ENCODE assay signal across 31 cellular contexts in genomic region chr19:34230833-34231232, GRCh38. TPM values are rescaled to one million over a fixed set of nuclear protein-coding genes. Genes with fewer than 3 reads are reported as not detected.
A peak's percentile ranks its signal among the peaks of the same experiment; 100 is the strongest.
DNase-seq lines count a peak whose midpoint lies in the region; ATAC-seq, FAIRE-seq and TF ChIP-seq lines count a peak whose summit lies in the region.
"Had no signal": no experiment of that assay in that cellular context is flagged by ENCODE, and none has a peak within 500 bp of the region (broad histone marks: within the 10 kb centered on the region; RNA-seq: fewer than 3 reads in every experiment).

No MANE protein-coding gene starts in this region.

- H3K14ac ChIP-seq in trophoblast cell (ENCODE audit: low read length): no peak overlapping the region

- no peak for TF ChIP-seq RAD21 in GM12878 (IDR thresholded peaks at IDR 0.05; ENCODE audit: insufficient read depth, low read depth, low read length)

- peak; percentile 27; the same call in 1 of the 2 replicates for TF ChIP-seq POLR2A in GM12878 (IDR thresholded peaks at IDR 0.05; ENCODE audit: low read depth, low read length)

- H4K8ac ChIP-seq in trophoblast cell (ENCODE audit: low read depth, low read length): no peak overlapping the region

- H4K91ac ChIP-seq in trophoblast cell (ENCODE audit: low read depth, low read length): no peak overlapping the region

- FAIRE-seq in GM12878 (lab: Jason Lieb, UNC): no peak
- FAIRE-seq: GM18507, pancreas, TTC549 had no signal

- H3K79me1 ChIP-seq in trophoblast cell (ENCODE audit: low read length): no peaks in the 10 kb centered on the region

- no peak overlapping the region for H2BK5ac ChIP-seq in trophoblast cell (ENCODE audit: low read depth, low read length, poor library complexity)

- peaks cover 24% of the 10 kb centered on the region for H3K36me3 Mint-ChIP-seq in activated naive CD4-positive, alpha-beta T cell treated with anti-CD3 and anti-CD28 coated beads for 36 hours (ENCODE audit: low read depth)

- in situ Hi-C loops in GM12878 (cut with MboI): no loop called here

- DNase-seq in activated naive CD4-positive, alpha-beta T cell treated with anti-CD3 and anti-CD28 coated beads for 36 hours: no peak
- DNase-seq in activated naive CD4-positive, alpha-beta T cell treated with Interleukin-2 at 50 U/mL for 16 hours: no peak
- DNase-seq in GM12878 (ENCODE audit: low read depth, low spot score) (no peak), medulla oblongata (ENCODE audit: extremely low spot score) (peak; percentile 42), trophoblast cell (no peak)
- no peak for DNase-seq in activated CD4-positive, alpha-beta T cell treated with anti-CD3 and anti-CD28 coated beads, Interleukin-2, amount 50 U/mL, for 1 hour
- DNase-seq: activated CD4-positive, alpha-beta T cell treated with anti-CD3 and anti-CD28 coated beads for 48 hours; activated naive CD8-positive, alpha-beta T cell treated with anti-CD3 and anti-CD28 coated beads, Interleukin-2, amount 10 ng/mL, durations not matched to agents 7 days and 5 days; activated T-cell treated with anti-CD3 and anti-CD28 coated beads, Interleukin-2, amount 50 U/mL, for 72 hours; DMS79; erythroblast; GF-D8; GOT3; immature natural killer cell; Karpas-422; naive B cell; NCI-H510A; NK-92 treated with Interleukin-12 subunit alpha and Interleukin-12 subunit beta, amount 100 ng/mL, for 24 hours; pancreas; PC-9; right cardiac atrium; SIG-M5; stimulated activated CD4-positive, alpha-beta T cell treated with anti-CD3 and anti-CD28 coated beads, Interleukin-4, amount 100 ng/mL, for 4 hours; stimulated activated naive CD4-positive, alpha-beta T cell treated with Interleukin-2 at 50 U/mL for 16 hours; thyroid gland had no signal

- BruUV-seq in GM12878 (replicated peaks; lab: Mats Ljungman, UMichigan): no TSS peak

- H3K4me1 Mint-ChIP-seq in activated naive CD4-positive, alpha-beta T cell treated with anti-CD3 and anti-CD28 coated beads for 36 hours (ENCODE audit: low read depth): peaks cover 33% of the 10 kb centered on the region

- no peaks in the 10 kb centered on the region for H3K9me3 ChIP-seq in GM12878 (replicated peaks; ENCODE audit: control insufficient read depth, insufficient read depth, low read length)
- H3K9me3 ChIP-seq in trophoblast cell (ENCODE audit: insufficient read depth, low read depth, low read length): no peaks in the 10 kb centered on the region
- H3K9me3 ChIP-seq: pancreas, thyroid gland had no signal

- no peak overlapping the region for H2BK12ac ChIP-seq in trophoblast cell (ENCODE audit: low read length)

- intact Hi-C loops in activated naive CD4-positive, alpha-beta T cell treated with anti-CD3 and anti-CD28 coated beads for 36 hours (cut with micrococcal nuclease): no loop called here
- intact Hi-C loops in GM12878 (cut with micrococcal nuclease; ENCODE audit: unreplicated experiment): no loop called here

- H3K27ac Mint-ChIP-seq in activated naive CD4-positive, alpha-beta T cell treated with anti-CD3 and anti-CD28 coated beads for 36 hours: peak overlapping the region; percentile 9
- H3K27ac Mint-ChIP-seq: activated naive CD8-positive, alpha-beta T cell treated with anti-CD3 and anti-CD28 coated beads, Interleukin-2, amount 10 ng/mL, durations not matched to agents 7 days and 5 days had no signal

- no peak overlapping the region for H4K12ac ChIP-seq in trophoblast cell (ENCODE audit: low read depth, low read length)

- H2BK120ac ChIP-seq in trophoblast cell (ENCODE audit: insufficient read depth, low read length, poor library complexity): no peak overlapping the region

- H3K9ac ChIP-seq in GM12878 (ENCODE audit: control insufficient read depth, insufficient read depth, low read length) (no peak overlapping the region), trophoblast cell (ENCODE audit: low read length) (no peak overlapping the region)

- ATAC-seq in GM12878 (no peak), HG02852 (IDR thresholded peaks at IDR 0.05; ENCODE audit: unreplicated experiment) (no peak)
- ATAC-seq: activated T-cell treated with anti-CD3 and anti-CD28 coated beads, Interleukin-2, amount 50 U/mL, for 72 hours; left lobe of liver; pancreas; right cardiac atrium had no signal

- H2AFZ ChIP-seq in GM12878 (ENCODE audit: control insufficient read depth, low read depth, low read length) (no peak overlapping the region), trophoblast cell (ENCODE audit: insufficient read depth, low read length, poor library complexity) (no peak overlapping the region)
- H2AFZ ChIP-seq: PC-9 had no signal

- peaks cover 19% of the 10 kb centered on the region for H3K4me1 ChIP-seq in GM12878 (ENCODE audit: control insufficient read depth, insufficient read depth, low read length)
- H3K4me1 ChIP-seq in trophoblast cell (ENCODE audit: control insufficient read depth in 1 of 2, insufficient read depth in 2 of 2, low read length in 2 of 2): peaks cover 7 to 8% of the 10 kb centered on the region in 2 experiments

- SMC1A ChIA-PET in GM12878 (lab: Charles Lee; ENCODE audit: uncharacterized antibody, unreplicated experiment): interaction anchor here (2.3 kb wide), 1 partner anchor 12 kb away, joined by 8 read pairs; no protein-coding TSS in a partner anchor

- WGBS in GM12878 (ENCODE audit: insufficient coverage, insufficient replicate concordance, low lambda C conversion rate, missing lambda C conversion rate): 95% methylated on average over 10 of the region's 10 CpGs
- WGBS in trophoblast cell (ENCODE audit: extremely low coverage, insufficient coverage, insufficient read length): no CpG with 5 or more reads among the region's 10 CpGs

- POLR2A ChIA-PET in GM12878 (lab: Charles Lee): interaction anchor here (0.6 kb wide), 1 partner anchor 592 kb away, joined by 7 read pairs; no protein-coding TSS in a partner anchor

- H3K23ac ChIP-seq in trophoblast cell (ENCODE audit: low read length): no peak overlapping the region

- CTCF ChIA-PET in activated naive CD4-positive, alpha-beta T cell treated with anti-CD3 and anti-CD28 coated beads for 36 hours (lab: Charles Lee): interaction anchor here (0.6 to 1.5 kb wide), 2 partner anchors 35 to 115 kb away, joined by 3 to 4 read pairs; no protein-coding TSS in a partner anchor
- CTCF ChIA-PET in GM12878 (lab: Yijun Ruan, JAX): interaction anchor here (2.9 kb wide), 1 partner anchor 10 kb away, joined by 20 read pairs; no protein-coding TSS in a partner anchor

- H3K27me3 ChIP-seq in GM12878 (replicated peaks in 1 of 2; ENCODE audit: control insufficient read depth in 2 of 2, insufficient read depth in 2 of 2, low read length in 1 of 2): no peaks in the 10 kb centered on the region
- no peaks in the 10 kb centered on the region for H3K27me3 ChIP-seq in trophoblast cell (ENCODE audit: insufficient read depth, low read length)
- H3K27me3 ChIP-seq: pancreas, thyroid gland had no signal

- H3K4ac ChIP-seq in trophoblast cell (ENCODE audit: low read depth, low read length): no peak overlapping the region

- H4K20me1 ChIP-seq in GM12878 (ENCODE audit: control insufficient read depth, insufficient read depth): no peaks in the 10 kb centered on the region

- no peak for TF ChIP-seq EP300 in GM12878 (IDR thresholded peaks at IDR 0.05; ENCODE audit: borderline replicate concordance in 1 of 2, control insufficient read depth in 1 of 2, low read depth in 2 of 2, low read length in 2 of 2)

- no peak for TF ChIP-seq CTCF in GM12878 (IDR thresholded peaks at IDR 0.05 in 2 of 3, conservative IDR thresholded peaks at IDR 0.05 in 1 of 3; ENCODE audit: control insufficient read depth in 2 of 3, extremely low read depth in 1 of 3, insufficient read depth in 1 of 3, low read depth in 3 of 3, low read length in 3 of 3)

- H2AK5ac ChIP-seq in trophoblast cell (ENCODE audit: low read length): no peak overlapping the region

- H3K9me3 Mint-ChIP-seq in activated naive CD4-positive, alpha-beta T cell treated with anti-CD3 and anti-CD28 coated beads for 36 hours: no peaks in the 10 kb centered on the region
- H3K9me3 Mint-ChIP-seq: activated T-cell treated with anti-CD3 and anti-CD28 coated beads, Interleukin-2, amount 50 U/mL, for 72 hours; immature natural killer cell had no signal

- H3K4me3 ChIP-seq in GM12878 (no peak overlapping the region), trophoblast cell (ENCODE audit: low read depth, low read length) (no peak overlapping the region)
- H3K4me3 ChIP-seq: pancreas, PC-9, thyroid gland had no signal

- H3K27ac ChIP-seq in GM12878 (ENCODE audit: control insufficient read depth, insufficient read depth): no peak overlapping the region
- peak overlapping the region; percentile 53 for H3K27ac ChIP-seq in temporal lobe (ENCODE audit: low read depth, low read length)
- H3K27ac ChIP-seq in trophoblast cell (ENCODE audit: low read depth, low read length): no peak overlapping the region
- H3K27ac ChIP-seq: 22Rv1, pancreas, PC-9, thyroid gland had no signal

- RAD21 ChIA-PET in GM12878 (lab: Charles Lee; ENCODE audit: unreplicated experiment): no interaction called here

- H3K4me2 ChIP-seq in GM12878 (ENCODE audit: control insufficient read depth, insufficient read depth) (no peak overlapping the region), trophoblast cell (ENCODE audit: low read length) (no peak overlapping the region)
- H3K4me2 ChIP-seq: PC-9 had no signal

- H3K4me3 Mint-ChIP-seq in activated naive CD4-positive, alpha-beta T cell treated with anti-CD3 and anti-CD28 coated beads for 36 hours: no peak overlapping the region
- H3K4me3 Mint-ChIP-seq: activated naive CD8-positive, alpha-beta T cell treated with anti-CD3 and anti-CD28 coated beads, Interleukin-2, amount 10 ng/mL, durations not matched to agents 7 days and 5 days; activated T-cell treated with anti-CD3 and anti-CD28 coated beads, Interleukin-2, amount 50 U/mL, for 72 hours; immature natural killer cell; naive B cell had no signal

- H3K79me2 ChIP-seq in GM12878 (ENCODE audit: control insufficient read depth, insufficient read depth, low read length): no peaks in the 10 kb centered on the region; the same call in 1 of the 2 replicates
- no peaks in the 10 kb centered on the region for H3K79me2 ChIP-seq in trophoblast cell (ENCODE audit: control insufficient read depth, insufficient read depth, low read length, poor library complexity)

- H3K18ac ChIP-seq in trophoblast cell (ENCODE audit: low read length): no peak overlapping the region

- peaks cover 2 to 4% of the 10 kb centered on the region in 2 experiments; a peak in 2 of 4 replicates for H3K36me3 ChIP-seq in GM12878 (ENCODE audit: control insufficient read depth in 2 of 2, insufficient read depth in 2 of 2, low read length in 1 of 2)
- peaks cover 8 to 21% of the 10 kb centered on the region in 2 experiments for H3K36me3 ChIP-seq in trophoblast cell (ENCODE audit: control insufficient read depth in 1 of 2, insufficient read depth in 2 of 2, low read length in 2 of 2)

- H3K27me3 Mint-ChIP-seq in activated naive CD4-positive, alpha-beta T cell treated with anti-CD3 and anti-CD28 coated beads for 36 hours (ENCODE audit: low read depth): no peaks in the 10 kb centered on the region
- H3K27me3 Mint-ChIP-seq: activated naive CD8-positive, alpha-beta T cell treated with anti-CD3 and anti-CD28 coated beads, Interleukin-2, amount 10 ng/mL, durations not matched to agents 7 days and 5 days; naive B cell had no signal

RNA-seq across cellular contexts. Expression of gene GARRE1, which starts 23.5 kb away (rescaled TPM):
- 10 to 100 TPM; 13.2 to 16.2 TPM for total RNA-seq in activated naive CD4-positive, alpha-beta T cell treated with anti-CD3 and anti-CD28 coated beads for 36 hours
- total RNA-seq in GM12878 (2013; cell fraction: nucleolus; rRNA removed): 28.7 and 30.3 TPM in 2 replicates
- total RNA-seq in GM12878 (2014; rRNA removed) (5.8 and 7.3 TPM in 2 replicates), GM12878 (2014; rRNA removed; fragmentation: Illumina TruSeq; extraction: Trizol) (4.9 and 5.2 TPM in 2 replicates), GM12878 (2021) (6.0 and 9.4 TPM in 2 replicates), temporal lobe (15.5 TPM)
- polyA plus RNA-seq in GM12878 (2011; ENCODE audit: low read depth): 3.3 TPM
- polyA plus RNA-seq in GM12878 (2011; rRNA removed) (6.8 and 8.4 TPM in 2 replicates), GM12878 (2014; fragmentation: Illumina TruSeq; extraction: Trizol) (4.9 and 5.0 TPM in 2 replicates), GM12878 (2014; fragmentation: Nextera tagmentation; extraction: Ambion mirVana) (1 to 10 TPM; 1.1 to 2.5 TPM), GM12878 (2014; rRNA removed) (6.0 and 6.6 TPM in 2 replicates), GM12878 (2016; fragmentation: Nextera tagmentation; extraction: Ambion mirVana) (1 to 10 TPM; 5.0 to 5.1 TPM)
- polyA plus RNA-seq in GM12878 (2011; cell fraction: cytosol; rRNA removed): 5.6 and 7.4 TPM in 2 replicates
- polyA plus RNA-seq in GM12878 (2011; cell fraction: nucleus; rRNA removed): 10.1 and 10.5 TPM in 2 replicates
- 5.5 and 6.8 TPM in 2 replicates for polyA plus RNA-seq in GM12878 (2012)
- polyA minus RNA-seq in GM12878 (2011; rRNA and poly(A)+ RNA removed): 6.2 and 7.8 TPM in 2 replicates
- 2.1 and 3.8 TPM in 2 replicates for polyA minus RNA-seq in GM12878 (2011; cell fraction: cytosol; rRNA and poly(A)+ RNA removed)
- 4.4 and 5.6 TPM in 2 replicates for polyA minus RNA-seq in GM12878 (2011; cell fraction: nucleus; rRNA and poly(A)+ RNA removed)
- 26.4 and 28.0 TPM in 2 replicates for polyA plus RNA-seq in trophoblast cell (2013)

RNA-seq across cellular contexts. Expression of gene LSM14A, which starts 58.5 kb away (rescaled TPM):
- total RNA-seq in activated naive CD4-positive, alpha-beta T cell treated with anti-CD3 and anti-CD28 coated beads for 36 hours: 100 to 1,000 TPM in 1 of 2 experiments, 10 to 100 TPM in 1; 87.9 to 102 TPM
- 121 and 123 TPM in 2 replicates for total RNA-seq in GM12878 (2013; cell fraction: nucleolus; rRNA removed)
- total RNA-seq in GM12878 (2014; rRNA removed): 59.9 and 78.5 TPM in 2 replicates
- total RNA-seq in GM12878 (2014; rRNA removed; fragmentation: Illumina TruSeq; extraction: Trizol): 86.0 and 94.1 TPM in 2 replicates
- 78.2 and 89.5 TPM in 2 replicates for total RNA-seq in GM12878 (2021)
- 48.0 TPM for polyA plus RNA-seq in GM12878 (2011; ENCODE audit: low read depth)
- polyA plus RNA-seq in GM12878 (2011; rRNA removed): 131 and 153 TPM in 2 replicates
- 126 and 140 TPM in 2 replicates for polyA plus RNA-seq in GM12878 (2011; cell fraction: cytosol; rRNA removed)
- 58.4 and 80.7 TPM in 2 replicates for polyA plus RNA-seq in GM12878 (2011; cell fraction: nucleus; rRNA removed)
- 92.8 and 111 TPM in 2 replicates for polyA plus RNA-seq in GM12878 (2012)
- 85.8 and 106 TPM in 2 replicates for polyA plus RNA-seq in GM12878 (2014; fragmentation: Illumina TruSeq; extraction: Trizol)
- 10 to 100 TPM; 21.9 to 31.1 TPM for polyA plus RNA-seq in GM12878 (2014; fragmentation: Nextera tagmentation; extraction: Ambion mirVana)
- 193 and 198 TPM in 2 replicates for polyA plus RNA-seq in GM12878 (2014; rRNA removed)
- 10 to 100 TPM; 93.0 to 100.0 TPM for polyA plus RNA-seq in GM12878 (2016; fragmentation: Nextera tagmentation; extraction: Ambion mirVana)
- polyA minus RNA-seq in GM12878 (2011; rRNA and poly(A)+ RNA removed): 151 and 214 TPM in 2 replicates
- polyA minus RNA-seq in GM12878 (2011; cell fraction: cytosol; rRNA and poly(A)+ RNA removed): 48.6 and 58.8 TPM in 2 replicates
- polyA minus RNA-seq in GM12878 (2011; cell fraction: nucleus; rRNA and poly(A)+ RNA removed): 81.7 and 156 TPM in 2 replicates
- 79.4 TPM for total RNA-seq in temporal lobe
- 122 and 128 TPM in 2 replicates for polyA plus RNA-seq in trophoblast cell (2013)
